Comparison of ENCODE assay signal across 1 cellular context in the genomic region with DNA sequence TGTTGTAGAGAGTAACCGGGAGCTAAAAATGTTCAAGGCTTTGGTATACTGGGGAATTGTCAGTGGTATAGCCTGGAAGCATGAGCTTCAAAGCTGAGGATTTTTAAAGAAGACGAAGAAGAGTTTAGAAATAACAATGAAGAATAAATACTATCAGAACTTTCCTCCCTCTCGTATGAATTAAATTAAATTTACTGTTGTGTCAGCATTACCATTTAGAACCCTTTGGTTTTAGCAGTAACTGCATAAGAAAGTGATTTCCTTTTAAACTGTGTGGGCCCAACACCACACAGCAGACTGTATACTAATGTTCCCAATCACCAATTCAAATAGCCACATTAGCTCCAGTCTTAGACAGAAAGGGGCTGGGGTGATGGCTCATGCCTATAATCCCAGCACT.
TF ChIP-seq lines count a peak whose summit lies in the region.

No MANE protein-coding gene starts in this region.

TF ChIP-seq in WTC11, 78 proteins besides CTCF, POLR2A, EP300 and RAD21 (continued from another document):
- TF ChIP-seq, protein P1, sequence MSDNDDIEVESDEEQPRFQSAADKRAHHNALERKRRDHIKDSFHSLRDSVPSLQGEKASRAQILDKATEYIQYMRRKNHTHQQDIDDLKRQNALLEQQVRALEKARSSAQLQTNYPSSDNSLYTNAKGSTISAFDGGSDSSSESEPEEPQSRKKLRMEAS (CRISPR knock-in tag; IDR thresholded peaks at IDR 0.05) = no peak
- no peak for TF ChIP-seq ZBTB21 (CRISPR knock-in tag; IDR thresholded peaks at IDR 0.05; ENCODE audit: borderline replicate concordance)
- TF ChIP-seq NR3C1 (CRISPR knock-in tag; conservative IDR thresholded peaks at IDR 0.05; ENCODE audit: low read depth) = no peak
- TF ChIP-seq IRF2 (CRISPR knock-in tag; IDR thresholded peaks at IDR 0.05; ENCODE audit: borderline replicate concordance, low read depth) = no peak
